Comparison of ENCODE assay signal across 1 cellular context in genomic region chr5:44808435-44809214, GRCh38.
TF ChIP-seq lines count a peak whose summit lies in the region.

MRPS30 (plus strand) TSS chr5:44808947; CDS start chr5:44808963, 16 bp downstream.

TF ChIP-seq in H1, 55 proteins besides CTCF, POLR2A, EP300 and RAD21 (continued from another document):
- TF ChIP-seq ATF3 (IDR thresholded peaks at IDR 0.05; ENCODE audit: insufficient read depth, low read depth, low read length) (0 out of 2 replicates have a peak, but pooled peaks have one; percentile 26), JUND (IDR thresholded peaks at IDR 0.05; ENCODE audit: low read length) (peak; percentile 88), CHD2 (IDR thresholded peaks at IDR 0.05; ENCODE audit: low read length) (peak; percentile 20; the same call in 1 of the 2 replicates), POU5F1 (IDR thresholded peaks at IDR 0.05; ENCODE audit: low read depth, low read length) (no peak), HDAC2 (IDR thresholded peaks at IDR 0.05; ENCODE audit: borderline replicate concordance in 1 of 2, low read depth in 2 of 2, low read length in 2 of 2) (0 out of 4 replicates have a peak, but pooled peaks of 1 of the 2 experiments have one; percentile 30), CREB1 (IDR thresholded peaks at IDR 0.05) (peak; percentile 65; the same call in 1 of the 2 replicates), NANOG (IDR thresholded peaks at IDR 0.05; ENCODE audit: insufficient read depth, low read depth, low read length, poor library complexity, severe bottlenecking) (no peak), POLR2AphosphoS5 (IDR thresholded peaks at IDR 0.05; ENCODE audit: low read depth, low read length) (peak; percentile 93), BRCA1 (IDR thresholded peaks at IDR 0.05; ENCODE audit: low read depth, low read length) (no peak), EGR1 (IDR thresholded peaks at IDR 0.05; ENCODE audit: borderline replicate concordance, low read depth, low read length) (no peak), CEBPB (IDR thresholded peaks at IDR 0.05; ENCODE audit: low read depth, low read length) (peak; percentile 98), FOSL1 (IDR thresholded peaks at IDR 0.05; ENCODE audit: insufficient read depth, low read depth, low read length) (no peak), E2F6 (IDR thresholded peaks at IDR 0.05) (no peak; the same call in 1 of the 2 replicates), HDAC6 (IDR thresholded peaks at IDR 0.05; ENCODE audit: low read depth, low read length) (no peak), BACH1 (IDR thresholded peaks at IDR 0.05; ENCODE audit: low read length) (no peak), RFX5 (IDR thresholded peaks at IDR 0.05; ENCODE audit: borderline replicate concordance, low read depth, low read length) (peak; percentile 45; the same call in 1 of the 2 replicates), KDM5A (IDR thresholded peaks at IDR 0.05; ENCODE audit: low read length) (peak; percentile 85), RBBP5 (IDR thresholded peaks at IDR 0.05; ENCODE audit: borderline replicate concordance, low read depth, low read length) (peak; percentile 96), CHD7 (IDR thresholded peaks at IDR 0.05; ENCODE audit: insufficient replicate concordance, low read length) (no peak), PHF8 (conservative IDR thresholded peaks at IDR 0.05; ENCODE audit: low read depth, low read length) (peak; percentile 99), KDM4A (IDR thresholded peaks at IDR 0.05; ENCODE audit: low read depth, low read length, severe bottlenecking) (peak; percentile 70), TAF7 (optimal IDR thresholded peaks at IDR 0.05; ENCODE audit: borderline replicate concordance, low read depth, low read length) (peak; percentile 90), YY1 (IDR thresholded peaks at IDR 0.05; ENCODE audit: low read depth, low read length) (peak; percentile 98), MAX (IDR thresholded peaks at IDR 0.05) (peak; percentile 49; the same call in 1 of the 2 replicates), TCF12 (IDR thresholded peaks at IDR 0.05; ENCODE audit: low read depth, low read length) (no peak), MAFK (IDR thresholded peaks at IDR 0.05; ENCODE audit: low read depth, low read length) (no peak), SIN3A (conservative IDR thresholded peaks at IDR 0.05 in 1 of 2, IDR thresholded peaks at IDR 0.05 in 1 of 2; ENCODE audit: low read depth in 1 of 2, low read length in 2 of 2) (peak; percentile 50 to 74; a peak in 1 of 4 replicates), SUZ12 (IDR thresholded peaks at IDR 0.05; ENCODE audit: low read length) (no peak), SP4 (IDR thresholded peaks at IDR 0.05; ENCODE audit: low read length) (peak; percentile 29; the same call in 1 of the 2 replicates), SIX5 (IDR thresholded peaks at IDR 0.05; ENCODE audit: low read depth, low read length) (no peak), ASH2L (IDR thresholded peaks at IDR 0.05; ENCODE audit: low read length) (peak; percentile 99), NRF1 (IDR thresholded peaks at IDR 0.05; ENCODE audit: low read depth, low read length) (no peak), EZH2 (IDR thresholded peaks at IDR 0.05; ENCODE audit: low read depth, low read length, severe bottlenecking) (no peak), TAF1 (IDR thresholded peaks at IDR 0.05; ENCODE audit: low read depth, low read length) (peak; percentile 88)
TF ChIP-seq in H1: peak in this region for 21.
